Comparison of ENCODE assay signal across 15 cellular contexts in the genomic region with DNA sequence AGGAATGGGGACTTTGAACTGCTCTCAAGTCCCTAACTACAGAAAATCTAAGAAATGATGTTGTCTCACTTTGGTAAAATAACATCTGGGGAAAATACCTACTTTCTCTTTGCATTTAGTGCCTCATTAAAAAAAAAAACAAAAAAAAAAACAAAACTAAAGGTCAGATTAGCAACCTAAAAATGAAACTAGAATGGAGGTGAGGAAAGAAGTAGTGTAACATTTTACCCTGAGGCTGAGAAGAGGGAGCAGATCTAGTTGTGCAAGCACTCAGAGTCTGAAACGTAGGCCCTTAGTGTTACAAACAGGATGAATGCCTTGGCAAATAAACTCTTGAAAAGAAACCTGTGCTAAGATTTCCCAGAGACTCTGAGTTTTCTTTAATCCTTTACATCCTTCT. TPM values are rescaled to one million over a fixed set of nuclear protein-coding genes. Genes with fewer than 3 reads are reported as not detected.
DNase-seq lines count a peak whose midpoint lies in the region; ATAC-seq lines count a peak whose summit lies in the region.
"Had no signal": no experiment of that assay in that cellular context is flagged by ENCODE, and none has a peak within 500 bp of the region (broad histone marks: within the 10 kb centered on the region; RNA-seq: fewer than 3 reads in every experiment).

No MANE protein-coding gene starts in this region.

- ATAC-seq in GM21723 (IDR thresholded peaks at IDR 0.05; ENCODE audit: unreplicated experiment) (peak; percentile 68), T-cell (replicated peaks in 1 of 4) (peak in 2 of 4 experiments; percentile 28), GM21390 (IDR thresholded peaks at IDR 0.05; ENCODE audit: unreplicated experiment) (no peak), aorta (ENCODE audit: low FRiP score) (no peak)
- peak; percentile 85 for ATAC-seq in stimulated activated effector memory CD8-positive, alpha-beta T cell treated with anti-CD3 and anti-CD28 coated beads, Interleukin-12 subunit alpha, Interleukin-12 subunit beta, amount 100 ng/mL, for 72 hours

- H3K27me3 ChIP-seq in aorta (ENCODE audit: control insufficient read depth in 1 of 2, insufficient read depth in 2 of 2, low read length in 1 of 2): no peaks in the 10 kb centered on the region
- H3K27me3 ChIP-seq: cardiac muscle cell, SJSA1, vagina had no signal

- no peaks in the 10 kb centered on the region for H3K36me3 ChIP-seq in aorta (ENCODE audit: control insufficient read depth in 1 of 2, insufficient read depth in 2 of 2, low read length in 1 of 2)
- H3K36me3 ChIP-seq: cardiac muscle cell, SJSA1, vagina had no signal

- H3K27me3 Mint-ChIP-seq in activated T-cell treated with anti-CD3 and anti-CD28 coated beads, Interleukin-2, amount 50 U/mL, for 24 hours: peaks cover 11% of the 10 kb centered on the region
- peaks cover 0 to 10% of the 10 kb centered on the region in 2 donors for H3K27me3 Mint-ChIP-seq in T-cell
- H3K27me3 Mint-ChIP-seq: progenitor cell of endocrine pancreas had no signal

- no peak for DNase-seq in activated T-cell treated with anti-CD3 and anti-CD28 coated beads, Interleukin-2, amount 50 U/mL, for 24 hours
- DNase-seq in activated T-cell treated with anti-CD3 and anti-CD28 coated beads, Interleukin-2, amount 50 U/mL, for 48 hours: no peak
- DNase-seq in T-cell (no peak), NCI-H2227 treated with DMSO at 0.1 percent for 48 hours (lab: John Stamatoyannopoulos, UW) (no peak), aorta (no peak)
- DNase-seq in stimulated activated effector memory CD8-positive, alpha-beta T cell treated with anti-CD3 and anti-CD28 coated beads, Interleukin-12 subunit alpha, Interleukin-12 subunit beta, amount 100 ng/mL, for 72 hours (ENCODE audit: low spot score in 2 of 2): no peak
- DNase-seq: activated CD4-positive, alpha-beta T cell treated with anti-CD3 and anti-CD28 coated beads, Interleukin-2, amount 50 U/mL, for 4 hours; NCI-H345 had no signal

- intact Hi-C loops in aorta (cut with DNase I): loop anchor here in 1 of 2 donors (5.0 kb wide), 1 partner anchor 421 kb away; no protein-coding TSS in a partner anchor

- no peaks in the 10 kb centered on the region for H3K36me3 Mint-ChIP-seq in activated T-cell treated with anti-CD3 and anti-CD28 coated beads, Interleukin-2, amount 50 U/mL, for 24 hours (ENCODE audit: low read depth)
- no peaks in the 10 kb centered on the region for H3K36me3 Mint-ChIP-seq in T-cell
- H3K36me3 Mint-ChIP-seq in stimulated activated effector memory CD8-positive, alpha-beta T cell treated with anti-CD3 and anti-CD28 coated beads, Interleukin-12 subunit alpha, Interleukin-12 subunit beta, amount 100 ng/mL, for 72 hours: no peaks in the 10 kb centered on the region

- no peaks in the 10 kb centered on the region for H3K9me3 Mint-ChIP-seq in activated T-cell treated with anti-CD3 and anti-CD28 coated beads, Interleukin-2, amount 50 U/mL, for 24 hours
- no peaks in the 10 kb centered on the region for H3K9me3 Mint-ChIP-seq in T-cell
- no peaks in the 10 kb centered on the region for H3K9me3 Mint-ChIP-seq in stimulated activated effector memory CD8-positive, alpha-beta T cell treated with anti-CD3 and anti-CD28 coated beads, Interleukin-12 subunit alpha, Interleukin-12 subunit beta, amount 100 ng/mL, for 72 hours

- H3K27ac Mint-ChIP-seq in activated T-cell treated with anti-CD3 and anti-CD28 coated beads, Interleukin-2, amount 50 U/mL, for 24 hours: peak overlapping the region; percentile 83
- peak overlapping the region; percentile 86 to 97 for H3K27ac Mint-ChIP-seq in T-cell
- H3K27ac Mint-ChIP-seq in stimulated activated effector memory CD8-positive, alpha-beta T cell treated with anti-CD3 and anti-CD28 coated beads, Interleukin-12 subunit alpha, Interleukin-12 subunit beta, amount 100 ng/mL, for 72 hours: peak overlapping the region; percentile 64
- H3K27ac Mint-ChIP-seq: progenitor cell of endocrine pancreas had no signal

- CTCF ChIA-PET in T-cell (lab: Charles Lee): interaction anchor here in 1 of 2 donors (1.0 to 1.5 kb wide), 3 partner anchors 9 to 13 kb away, joined by 3 to 7 read pairs (median 4); no protein-coding TSS in a partner anchor

- H3K9me3 ChIP-seq in aorta (ENCODE audit: control insufficient read depth, low read length): no peaks in the 10 kb centered on the region
- H3K9me3 ChIP-seq: SJSA1, vagina had no signal

- peak overlapping the region; percentile 25 for H3K4me3 Mint-ChIP-seq in activated T-cell treated with anti-CD3 and anti-CD28 coated beads, Interleukin-2, amount 50 U/mL, for 24 hours
- peak overlapping the region in 2 of 3 donors; percentile 50 to 64 for H3K4me3 Mint-ChIP-seq in T-cell
- H3K4me3 Mint-ChIP-seq in stimulated activated effector memory CD8-positive, alpha-beta T cell treated with anti-CD3 and anti-CD28 coated beads, Interleukin-12 subunit alpha, Interleukin-12 subunit beta, amount 100 ng/mL, for 72 hours: peak overlapping the region; percentile 45

- WGBS in aorta, 2 donors: 36 to 64% methylated on average over 1 of the region's 1 CpG

- no peak overlapping the region for H3K4me3 ChIP-seq in aorta (ENCODE audit: low read length in 2 of 2)
- H3K4me3 ChIP-seq: cardiac muscle cell, SJSA1, vagina had no signal

- no peak overlapping the region for H3K27ac ChIP-seq in aorta (ENCODE audit: low read depth in 1 of 2, low read length in 2 of 2)
- H3K27ac ChIP-seq: cardiac muscle cell, SJSA1, vagina had no signal

- POLR2A ChIA-PET in T-cell (lab: Charles Lee): no interaction called here

- no peaks in the 10 kb centered on the region for H3K4me1 ChIP-seq in aorta (ENCODE audit: control insufficient read depth in 1 of 2, insufficient read depth in 2 of 2, low read length in 2 of 2)
- H3K4me1 ChIP-seq: SJSA1, vagina had no signal

- peaks cover 63% of the 10 kb centered on the region for H3K4me1 Mint-ChIP-seq in activated T-cell treated with anti-CD3 and anti-CD28 coated beads, Interleukin-2, amount 50 U/mL, for 24 hours (ENCODE audit: low read depth)
- peaks cover 42 to 60% (median 50%) of the 10 kb centered on the region in 3 donors for H3K4me1 Mint-ChIP-seq in T-cell
- peaks cover 47% of the 10 kb centered on the region for H3K4me1 Mint-ChIP-seq in stimulated activated effector memory CD8-positive, alpha-beta T cell treated with anti-CD3 and anti-CD28 coated beads, Interleukin-12 subunit alpha, Interleukin-12 subunit beta, amount 100 ng/mL, for 72 hours

RNA-seq across cellular contexts. Expression of a gene that starts 56.0 kb away (rescaled TPM):
- total RNA-seq in T-cell (not detected), aorta (not detected)
- polyA plus RNA-seq in aorta: not detected
- total RNA-seq: cardiac muscle cell, liver, SJSA1, vagina had no signal
- polyA plus RNA-seq: cardiac muscle cell, liver had no signal

RNA-seq across cellular contexts. Expression of a gene that starts 59.9 kb away (rescaled TPM):
- total RNA-seq in T-cell (10 to 100 TPM; 23.8 to 38.4 (median 37.1) TPM), aorta (under 1 TPM; 0.26 to 0.81 TPM)
- polyA plus RNA-seq in aorta: not detected
- total RNA-seq: cardiac muscle cell, progenitor cell of endocrine pancreas, SJSA1, vagina had no signal
- polyA plus RNA-seq: cardiac muscle cell had no signal

Comparison
In these comparisons a context has a peak if more than half of its experiments do, and no peak if none do; other contexts are left out.
1. ATAC-seq: peak in GM21723 (single experiment) and stimulated activated effector memory CD8-positive, alpha-beta T cell treated with anti-CD3 and anti-CD28 coated beads, Interleukin-12 subunit alpha, Interleukin-12 subunit beta, amount 100 ng/mL, for 72 hours (single experiment); none in GM21390 (single experiment) and aorta (single experiment).
2. RNA of a gene that starts 59.9 kb away (total RNA-seq): 23.8 to 38.4 TPM in T-cell; 0.26 to 0.81 TPM in aorta; every median in the first group is over 10 times any median in the second.
3. Peak in every context shown above with its lines, with median percentiles within 50 percentile points of each other: H3K27ac Mint-ChIP-seq and H3K4me3 Mint-ChIP-seq.